1 cellular context compared by ENCODE assay signal in genomic region chr18:70182548-70182947, GRCh38.
TF ChIP-seq lines count a peak whose summit lies in the region.

No MANE protein-coding gene starts in this region.

TF ChIP-seq in HEK293T, 16 proteins besides CTCF, POLR2A, EP300 and RAD21 (continued from another document):
- TF ChIP-seq CTBP1 (IDR thresholded peaks at IDR 0.05; ENCODE audit: borderline replicate concordance) (no peak), ELF4 (IDR thresholded peaks at IDR 0.05) (no peak), FOXA1 (IDR thresholded peaks at IDR 0.05) (no peak), HDGF (IDR thresholded peaks at IDR 0.05; ENCODE audit: borderline replicate concordance) (no peak), NFRKB (IDR thresholded peaks at IDR 0.05) (no peak), FOXK2 (IDR thresholded peaks at IDR 0.05) (no peak)
TF ChIP-seq in HEK293T: peak in this region for 0.
